Comparison of ENCODE assay signal across 7 cellular contexts in genomic region chr2:52704251-52704650, GRCh38.
"Had no signal": no experiment of that assay in that cellular context is flagged by ENCODE, and none has a peak within 500 bp of the region (broad histone marks: within the 10 kb centered on the region; RNA-seq: fewer than 3 reads in every experiment).

No MANE protein-coding gene starts in this region.

- H3K4me3 Mint-ChIP-seq: HFFc6 had no signal

- DNase-seq: GOT3, H7, HFFc6, IMR-90, KG1 had no signal

- ATAC-seq: HCT116, K562 had no signal

- H3K27ac Mint-ChIP-seq: HFFc6 had no signal
